ENCODE assay signal across 26 cellular contexts in genomic region chr10:44395396-44395795, GRCh38. TPM values are rescaled to one million over a fixed set of nuclear protein-coding genes. Genes with fewer than 3 reads are reported as not detected.
DNase-seq lines count a peak whose midpoint lies in the region; ATAC-seq and TF ChIP-seq lines count a peak whose summit lies in the region.
"Had no signal": no experiment of that assay in that cellular context is flagged by ENCODE, and none has a peak within 500 bp of the region (broad histone marks: within the 10 kb centered on the region; RNA-seq: fewer than 3 reads in every experiment).

No MANE protein-coding gene starts in this region.

- H3K9me3 ChIP-seq in colonic mucosa, result no peaks in the 10 kb centered on the region
- H3K9me3 ChIP-seq: esophagus squamous epithelium, gastrocnemius medialis, lower lobe of right lung, thyroid gland had no signal

- H3K27ac ChIP-seq in colonic mucosa, result no peak overlapping the region
- H3K27ac ChIP-seq: 22Rv1, esophagus squamous epithelium, gastrocnemius medialis, GM23248, lower lobe of right lung, thyroid gland had no signal

- no peaks in the 10 kb centered on the region for H3K4me1 Mint-ChIP-seq in CD14-positive monocyte
- H3K4me1 Mint-ChIP-seq: CD8-positive, alpha-beta memory T cell had no signal

- H3K36me3 ChIP-seq in colonic mucosa, result no peaks in the 10 kb centered on the region
- H3K36me3 ChIP-seq: esophagus squamous epithelium, gastrocnemius medialis, lower lobe of right lung, thyroid gland had no signal

- no peaks in the 10 kb centered on the region for H3K4me1 ChIP-seq in colonic mucosa
- H3K4me1 ChIP-seq: esophagus squamous epithelium, gastrocnemius medialis, lower lobe of right lung had no signal

- no peak overlapping the region for H3K4me3 Mint-ChIP-seq in CD14-positive monocyte
- H3K4me3 Mint-ChIP-seq: CD8-positive, alpha-beta memory T cell; effector memory CD8-positive, alpha-beta T cell; stimulated activated naive CD8-positive, alpha-beta T cell treated with anti-CD3 and anti-CD28 coated beads, Interleukin-15, Interleukin-2, amounts not matched to agents 100 ng/mL and 50 ng/mL, for 24 hours had no signal

- peak; percentile 52 for DNase-seq in DMS 273 (lab: John Stamatoyannopoulos, UW; ENCODE audit: unreplicated experiment)
- no peak for DNase-seq in DMS 273 treated with DMSO at 0.1 percent for 48 hours (lab: John Stamatoyannopoulos, UW)
- peak; percentile 76 for DNase-seq in NCI-H2171 (lab: John Stamatoyannopoulos, UW)
- peak; percentile 26 for DNase-seq in colonic mucosa
- DNase-seq in sciatic nerve (ENCODE audit: low spot score), result peak; percentile 25
- DNase-seq in CD14-positive monocyte (ENCODE audit: low spot score), result no peak
- DNase-seq in omental fat pad (ENCODE audit: low spot score), result no peak
- DNase-seq in Kasumi-1 (lab: John Stamatoyannopoulos, UW), result no peak
- DNase-seq: activated CD4-positive, alpha-beta T cell treated with anti-CD3 and anti-CD28 coated beads for 1 hour; CD8-positive, alpha-beta memory T cell; effector memory CD8-positive, alpha-beta T cell; esophagus squamous epithelium; gastrocnemius medialis; GM23248; lower lobe of right lung; NCI-H1105; NCI-H2081 treated with DMSO at 0.1 percent for 48 hours; NCI-H526 treated with DMSO at 0.1 percent for 48 hours; OCI-M1; Right ventricle myocardium superior; stimulated activated CD4-positive, alpha-beta T cell treated with anti-CD3 and anti-CD28 coated beads, Interleukin-4, amount 100 ng/mL, for 4 hours; thyroid gland had no signal

- no peak overlapping the region for H3K4me3 ChIP-seq in colonic mucosa
- H3K4me3 ChIP-seq: esophagus squamous epithelium, gastrocnemius medialis, GM23248, lower lobe of right lung, thyroid gland had no signal

- peaks cover 0 to 2% (median 0%) of the 10 kb centered on the region in 7 donors for H3K9me3 Mint-ChIP-seq in CD14-positive monocyte
- H3K9me3 Mint-ChIP-seq: effector memory CD8-positive, alpha-beta T cell; stimulated activated naive CD8-positive, alpha-beta T cell treated with anti-CD3 and anti-CD28 coated beads, Interleukin-15, Interleukin-2, amounts not matched to agents 100 ng/mL and 50 ng/mL, for 24 hours had no signal

- TF ChIP-seq CTCF in colonic mucosa (IDR thresholded peaks at IDR 0.05), result no peak
- TF ChIP-seq CTCF in CD14-positive monocyte (IDR thresholded peaks at IDR 0.05), result no peak
- no peak for TF ChIP-seq CTCF in omental fat pad (IDR thresholded peaks at IDR 0.05)

- no peaks in the 10 kb centered on the region for H3K27me3 ChIP-seq in colonic mucosa
- H3K27me3 ChIP-seq: gastrocnemius medialis, thyroid gland had no signal

- H3K36me3 Mint-ChIP-seq in CD14-positive monocyte, result no peaks in the 10 kb centered on the region
- H3K36me3 Mint-ChIP-seq: CD8-positive, alpha-beta memory T cell had no signal

- no peak for ATAC-seq in sciatic nerve
- no peak for ATAC-seq in omental fat pad (ENCODE audit: low FRiP score)
- ATAC-seq: effector memory CD8-positive, alpha-beta T cell; gastrocnemius medialis; lower lobe of right lung had no signal

- intact Hi-C loops in colonic mucosa (cut with DNase I) (no loop called here), sciatic nerve (cut with DNase I) (no loop called here), CD14-positive monocyte (cut with micrococcal nuclease) (no loop called here)

- H3K9ac ChIP-seq in colonic mucosa (ENCODE audit: low read depth in 2 of 2, low read length in 2 of 2), result no peak overlapping the region
- H3K9ac ChIP-seq: GM23248 had no signal

- peaks cover 10 to 20% (median 10%) of the 10 kb centered on the region in 3 donors for H3K27me3 Mint-ChIP-seq in CD14-positive monocyte (ENCODE audit: low read depth in 3 of 3)

- no peak overlapping the region for H3K27ac Mint-ChIP-seq in CD14-positive monocyte
- H3K27ac Mint-ChIP-seq: CD8-positive, alpha-beta memory T cell; effector memory CD8-positive, alpha-beta T cell; stimulated activated naive CD8-positive, alpha-beta T cell treated with anti-CD3 and anti-CD28 coated beads, Interleukin-15, Interleukin-2, amounts not matched to agents 100 ng/mL and 50 ng/mL, for 24 hours had no signal

RNA-seq across cellular contexts. Expression of gene CXCL12, which starts 10.5 kb away (rescaled TPM):
- total RNA-seq in colonic mucosa (10 to 100 TPM; 17.5 to 56.2 TPM), sciatic nerve (394 TPM), omental fat pad (100 to 1,000 TPM in 2 of 4 donors, 10 to 100 TPM in 2; 53.4 to 277 (median 117) TPM)
- polyA plus RNA-seq in CD14-positive monocyte, result not detected
- total RNA-seq: activated CD8-positive, alpha-beta memory T cell treated with anti-CD3 and anti-CD28 coated beads for 36 hours; CD8-positive, alpha-beta memory T cell had no signal
- polyA plus RNA-seq: CD8-positive, alpha-beta memory T cell; keratinocyte had no signal

Comparison
In these comparisons a context has a peak if more than half of its experiments do, and no peak if none do; other contexts are left out.
1. DNase-seq: peak in DMS 273 (single experiment), NCI-H2171 (single experiment), colonic mucosa (single experiment) and sciatic nerve (single experiment); none in DMS 273 treated with DMSO at 0.1 percent for 48 hours (single experiment), CD14-positive monocyte (single experiment), omental fat pad (single experiment) and Kasumi-1 (0 of 2).